Comparison of ENCODE assay signal across 22 cellular contexts in the genomic region with DNA sequence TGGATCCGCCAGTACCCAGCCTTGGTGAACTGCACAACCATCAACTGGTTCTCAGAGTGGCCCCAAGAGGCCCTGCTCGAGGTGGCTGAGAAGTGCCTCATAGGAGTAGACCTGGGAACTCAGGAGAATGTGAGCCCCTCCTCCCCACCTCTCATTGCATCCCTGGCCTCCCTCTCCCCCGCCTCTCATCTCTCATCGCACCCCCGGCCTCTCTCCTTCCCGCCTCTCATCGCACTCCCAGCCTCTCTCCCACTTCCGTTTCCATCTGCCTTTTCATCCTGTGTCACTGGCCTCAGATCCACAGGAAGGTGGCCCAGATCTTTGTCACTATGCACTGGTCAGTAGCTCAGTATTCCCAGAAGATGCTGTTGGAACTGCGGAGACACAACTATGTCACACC. TPM values are rescaled to one million over a fixed set of nuclear protein-coding genes. Genes with fewer than 3 reads are reported as not detected.
DNase-seq lines count a peak whose midpoint lies in the region; ATAC-seq and TF ChIP-seq lines count a peak whose summit lies in the region.
"Had no signal": no experiment of that assay in that cellular context is flagged by ENCODE, and none has a peak within 500 bp of the region (broad histone marks: within the 10 kb centered on the region; RNA-seq: fewer than 3 reads in every experiment).

No MANE protein-coding gene starts in this region.

- no peak for ATAC-seq in GM23338
- no peak for ATAC-seq in IMR-90 (ENCODE audit: low read depth)
- no peak for ATAC-seq in mucosa of descending colon
- ATAC-seq: GM12878, K562 had no signal

- dilution Hi-C loops in IMR-90 (cut with HindIII; ENCODE audit: low sequenced_read_pairs, unreplicated experiment), result no loop called here

- H3K4me1 ChIP-seq in GM23338 (ENCODE audit: insufficient read depth) (no peaks in the 10 kb centered on the region), IMR-90 (ENCODE audit: control insufficient read depth, insufficient read depth, low read length) (no peaks in the 10 kb centered on the region), mucosa of descending colon (ENCODE audit: low read depth) (peaks cover 4% of the 10 kb centered on the region)

- H3K4me3 ChIP-seq in GM23338, result no peak overlapping the region
- no peak overlapping the region for H3K4me3 ChIP-seq in IMR-90 (ENCODE audit: insufficient read depth, low read depth, low read length)
- H3K4me3 ChIP-seq in mucosa of descending colon, result no peak overlapping the region
- H3K4me3 ChIP-seq: BLaER1 treated with 17β-estradiol and CSF1 and Interleukin-3, amounts not matched to agents 10 nM and 100 nM; GM12878; K562 had no signal

- no peak overlapping the region for H2BK5ac ChIP-seq in IMR-90 (ENCODE audit: low read depth, low read length, poor library complexity, severe bottlenecking)

- H2BK15ac ChIP-seq in IMR-90 (ENCODE audit: low read depth, low read length), result no peak overlapping the region

- no peaks in the 10 kb centered on the region for H3K79me2 ChIP-seq in GM23338 (replicated peaks; ENCODE audit: insufficient read depth)

- peaks cover 14% of the 10 kb centered on the region for H3K27me3 Mint-ChIP-seq in GM23338 (ENCODE audit: insufficient read depth, low read depth, poor library complexity)
- H3K27me3 Mint-ChIP-seq in chondrocyte (ENCODE audit: low read depth), result peaks cover 20% of the 10 kb centered on the region
- peaks cover 6% of the 10 kb centered on the region for H3K27me3 Mint-ChIP-seq in activated CD4-positive, alpha-beta T cell treated with anti-CD3 and anti-CD28 coated beads, Interleukin-2, amount 10 ng/mL, durations not matched to agents 24 days and 14 days

- no peaks in the 10 kb centered on the region for H3K9me1 ChIP-seq in IMR-90 (ENCODE audit: insufficient read depth, low read length)

- H2AK5ac ChIP-seq in IMR-90 (ENCODE audit: low read depth, low read length), result no peak overlapping the region

- H3K9me3 Mint-ChIP-seq in GM23338 (peaks cover 6% of the 10 kb centered on the region; the same call in 1 of the 3 replicates), chondrocyte (ENCODE audit: low read depth) (no peaks in the 10 kb centered on the region)
- no peaks in the 10 kb centered on the region for H3K9me3 Mint-ChIP-seq in activated CD4-positive, alpha-beta T cell treated with anti-CD3 and anti-CD28 coated beads, Interleukin-2, amount 10 ng/mL, durations not matched to agents 24 days and 14 days

- DNase-seq in GM23338 (ENCODE audit: low spot score) (no peak), IMR-90 (no peak), chondrocyte (ENCODE audit: low spot score) (peak; percentile 58), left kidney (ENCODE audit: low read depth, low spot score) (peak; percentile 76), mucosa of descending colon (no peak), SW 1271 (lab: John Stamatoyannopoulos, UW) (no peak)
- DNase-seq in activated CD4-positive, alpha-beta T cell treated with anti-CD3 and anti-CD28 coated beads, Interleukin-2, amount 10 ng/mL, durations not matched to agents 24 days and 14 days, result no peak
- DNase-seq: CD4-positive, CD25-positive, alpha-beta regulatory T cell; CD8-positive, alpha-beta memory T cell; COR-L47; DMS 273 treated with DMSO at 0.1 percent for 48 hours; DMS53; DND-41; EL; GOT3; H9 had no signal

- no peak overlapping the region for H4K91ac ChIP-seq in IMR-90 (ENCODE audit: insufficient read depth, low read depth, low read length)

- H2AK9ac ChIP-seq in IMR-90 (replicated peaks; ENCODE audit: low read depth, low read length, poor library complexity), result no peak overlapping the region

- no TSS peak for BruUV-seq in IMR-90 (replicated peaks; lab: Mats Ljungman, UMichigan)

- H3K4me1 Mint-ChIP-seq in GM23338, result no peaks in the 10 kb centered on the region; the same call in 1 of the 3 replicates
- H3K4me1 Mint-ChIP-seq in chondrocyte (ENCODE audit: low read depth), result no peaks in the 10 kb centered on the region
- H3K4me1 Mint-ChIP-seq in activated CD4-positive, alpha-beta T cell treated with anti-CD3 and anti-CD28 coated beads, Interleukin-2, amount 10 ng/mL, durations not matched to agents 24 days and 14 days, result no peaks in the 10 kb centered on the region
- H3K4me1 Mint-ChIP-seq: B cell; CD8-positive, alpha-beta memory T cell had no signal

- WGBS in IMR-90 (ENCODE audit: extremely low coverage in 2 of 2, insufficient read length in 1 of 2), 2 experiments, result 38% methylated on average over 5 of the region's 9 CpGs; no CpG with 5 or more reads in 1 of the 2 experiments

- H3K36me3 ChIP-seq in GM23338 (ENCODE audit: insufficient read depth), result no peaks in the 10 kb centered on the region
- no peaks in the 10 kb centered on the region for H3K36me3 ChIP-seq in IMR-90 (ENCODE audit: control insufficient read depth, insufficient read depth, low read length)
- no peaks in the 10 kb centered on the region for H3K36me3 ChIP-seq in mucosa of descending colon (ENCODE audit: low read depth)
- H3K36me3 ChIP-seq: BLaER1 treated with 17β-estradiol and CSF1 and Interleukin-3, amounts not matched to agents 10 nM and 100 nM had no signal

- intact Hi-C loops in IMR-90 (cut with micrococcal nuclease), result no loop called here
- intact Hi-C loops in mucosa of descending colon (cut with DNase I, micrococcal nuclease), result no loop called here
- intact Hi-C loops in activated CD4-positive, alpha-beta T cell treated with anti-CD3 and anti-CD28 coated beads, Interleukin-2, amount 10 ng/mL, durations not matched to agents 24 days and 14 days (cut with micrococcal nuclease), result no loop called here

- H3K27ac ChIP-seq in GM23338 (ENCODE audit: low read depth) (no peak overlapping the region), IMR-90 (ENCODE audit: insufficient read depth, low read length) (no peak overlapping the region)
- H3K27ac ChIP-seq: BLaER1 treated with 17β-estradiol and CSF1 and Interleukin-3, amounts not matched to agents 10 nM and 100 nM had no signal

- in situ Hi-C loops in IMR-90 (cut with MboI; ENCODE audit: low sequenced_read_pairs), result no loop called here

- H3K56ac ChIP-seq in IMR-90 (ENCODE audit: extremely low read depth, insufficient read depth, low read length), result no peak overlapping the region

- TF ChIP-seq CTCF in GM23338 (conservative IDR thresholded peaks at IDR 0.05; ENCODE audit: low read depth in 2 of 2) (no peak), IMR-90 (conservative IDR thresholded peaks at IDR 0.05; ENCODE audit: low read depth, low read length) (no peak), chondrocyte (IDR thresholded peaks at IDR 0.05) (no peak), mucosa of descending colon (IDR thresholded peaks at IDR 0.05) (no peak)

- H3K4ac ChIP-seq in IMR-90 (ENCODE audit: low read depth, low read length), result no peak overlapping the region

- no peaks in the 10 kb centered on the region for H3F3A ChIP-seq in GM23338 (replicated peaks; ENCODE audit: low read depth)

- H4K5ac ChIP-seq in IMR-90 (ENCODE audit: low read depth, low read length), result no peak overlapping the region

- no peak overlapping the region for H3K4me3 Mint-ChIP-seq in GM23338
- no peak overlapping the region for H3K4me3 Mint-ChIP-seq in chondrocyte (ENCODE audit: unreplicated experiment)
- no peak overlapping the region for H3K4me3 Mint-ChIP-seq in activated CD4-positive, alpha-beta T cell treated with anti-CD3 and anti-CD28 coated beads, Interleukin-2, amount 10 ng/mL, durations not matched to agents 24 days and 14 days
- H3K4me3 Mint-ChIP-seq: B cell; CD4-positive, CD25-positive, alpha-beta regulatory T cell; CD8-positive, alpha-beta memory T cell; H9 had no signal

- no peak overlapping the region for H2BK120ac ChIP-seq in IMR-90 (ENCODE audit: low read depth, low read length)

- H3K79me1 ChIP-seq in IMR-90 (ENCODE audit: low read depth in 1 of 2, low read length in 2 of 2), result no peaks in the 10 kb centered on the region

- H3K4me2 ChIP-seq in GM23338 (no peak overlapping the region), IMR-90 (ENCODE audit: low read depth, low read length) (no peak overlapping the region)
- H3K4me2 ChIP-seq: BLaER1 treated with 17β-estradiol and CSF1 and Interleukin-3, amounts not matched to agents 10 nM and 100 nM had no signal

- no peaks in the 10 kb centered on the region for H3K9me2 ChIP-seq in GM23338 (ENCODE audit: insufficient read depth)

- H3K14ac ChIP-seq in IMR-90 (replicated peaks; ENCODE audit: low read depth, low read length), result no peak overlapping the region

- no peaks in the 10 kb centered on the region for H3K9me3 ChIP-seq in IMR-90 (ENCODE audit: control insufficient read depth, insufficient read depth, low read length)
- H3K9me3 ChIP-seq in mucosa of descending colon, result no peaks in the 10 kb centered on the region
- H3K9me3 ChIP-seq: BLaER1 treated with 17β-estradiol and CSF1 and Interleukin-3, amounts not matched to agents 10 nM and 100 nM had no signal

- H2BK20ac ChIP-seq in IMR-90 (ENCODE audit: low read depth, low read length), result no peak overlapping the region

- TF ChIP-seq RAD21 in IMR-90 (IDR thresholded peaks at IDR 0.05; ENCODE audit: low read length), result no peak

- H3K18ac ChIP-seq in IMR-90 (ENCODE audit: low read depth, low read length), result no peak overlapping the region

- H4K20me1 ChIP-seq in GM23338 (replicated peaks; ENCODE audit: insufficient read depth) (no peaks in the 10 kb centered on the region), IMR-90 (ENCODE audit: insufficient read depth, low read length) (no peaks in the 10 kb centered on the region; the same call in 1 of the 2 replicates)
- H4K20me1 ChIP-seq: BLaER1 treated with 17β-estradiol and CSF1 and Interleukin-3, amounts not matched to agents 10 nM and 100 nM had no signal

- POLR2A ChIA-PET in IMR-90 (lab: Charles Lee; ENCODE audit: unreplicated experiment), result no interaction called here

- H3K27ac Mint-ChIP-seq in GM23338 (no peak overlapping the region), chondrocyte (ENCODE audit: unreplicated experiment) (no peak overlapping the region)
- no peak overlapping the region for H3K27ac Mint-ChIP-seq in activated CD4-positive, alpha-beta T cell treated with anti-CD3 and anti-CD28 coated beads, Interleukin-2, amount 10 ng/mL, durations not matched to agents 24 days and 14 days
- H3K27ac Mint-ChIP-seq: B cell, H9 had no signal

- H3K23ac ChIP-seq in IMR-90 (ENCODE audit: low read depth, low read length), result no peak overlapping the region

- TF ChIP-seq POLR2A in IMR-90 (IDR thresholded peaks at IDR 0.05; ENCODE audit: low read depth, low read length), result no peak

- no peak overlapping the region for H4K8ac ChIP-seq in IMR-90 (ENCODE audit: low read depth in 2 of 2, low read length in 2 of 2)

- H3K27me3 ChIP-seq in GM23338 (ENCODE audit: insufficient read depth) (no peaks in the 10 kb centered on the region), IMR-90 (ENCODE audit: control insufficient read depth, insufficient read depth, low read length) (peaks cover 19% of the 10 kb centered on the region)
- H3K27me3 ChIP-seq: BLaER1 treated with 17β-estradiol and CSF1 and Interleukin-3, amounts not matched to agents 10 nM and 100 nM had no signal

- H2AFZ ChIP-seq in GM23338 (0 out of 2 replicates have a peak overlapping the region, but pooled peaks have one; percentile 23), IMR-90 (replicated peaks; ENCODE audit: low read length, poor library complexity) (peak overlapping the region; percentile 8)

- H3K36me3 Mint-ChIP-seq in GM23338 (ENCODE audit: low read depth) (no peaks in the 10 kb centered on the region; the same call in 2 of the 3 replicates), chondrocyte (ENCODE audit: low read depth) (no peaks in the 10 kb centered on the region)
- no peaks in the 10 kb centered on the region for H3K36me3 Mint-ChIP-seq in activated CD4-positive, alpha-beta T cell treated with anti-CD3 and anti-CD28 coated beads, Interleukin-2, amount 10 ng/mL, durations not matched to agents 24 days and 14 days (ENCODE audit: low read depth)
- H3K36me3 Mint-ChIP-seq: CD4-positive, CD25-positive, alpha-beta regulatory T cell had no signal

- CTCF ChIA-PET in IMR-90 (lab: Yijun Ruan, JAX), result no interaction called here

- H3K9ac ChIP-seq in IMR-90 (ENCODE audit: low read depth, low read length), result no peak overlapping the region
- H3K9ac ChIP-seq: BLaER1 treated with 17β-estradiol and CSF1 and Interleukin-3, amounts not matched to agents 10 nM and 100 nM had no signal

RNA-seq across cellular contexts. Expression of a gene that starts 32.4 kb away (rescaled TPM):
- total RNA-seq in GM23338 (2014; rRNA removed; shearing (Covaris generic)), result 1.4 and 1.8 TPM in 2 replicates
- 1.1 and 1.4 TPM in 2 replicates for polyA plus RNA-seq in GM23338 (2016; fragmentation: Nextera tagmentation; extraction: Ambion mirVana)
- 0.72 and 1.1 TPM in 2 replicates for total RNA-seq in IMR-90 (2012; rRNA removed)
- polyA plus RNA-seq in IMR-90 (2012; rRNA removed), result 3.5 and 4.5 TPM in 2 replicates
- polyA plus RNA-seq in IMR-90 (2012; cell fraction: cytosol; rRNA removed), result 2.7 and 3.6 TPM in 2 replicates
- 18.3 and 20.0 TPM in 2 replicates for polyA plus RNA-seq in IMR-90 (2012; cell fraction: nucleus; rRNA removed; ENCODE audit: low replicate concordance)
- total RNA-seq in chondrocyte, result 36.6 to 38.2 TPM (median 37.4 TPM) in 3 replicates
- total RNA-seq in mucosa of descending colon, result 10 to 100 TPM; 44.3 to 73.6 (median 54.6) TPM
- 121 and 128 TPM in 2 replicates for total RNA-seq in activated CD4-positive, alpha-beta T cell treated with anti-CD3 and anti-CD28 coated beads, Interleukin-2, amount 10 ng/mL, durations not matched to agents 24 days and 14 days

RNA-seq across cellular contexts. Expression of a gene that starts 53.3 kb away (rescaled TPM):
- total RNA-seq in GM23338 (2014; rRNA removed; shearing (Covaris generic)), result 0.97 TPM in 1 of 2 replicates, not detected in the other
- polyA plus RNA-seq in GM23338 (2016; fragmentation: Nextera tagmentation; extraction: Ambion mirVana) (0.43 and 0.58 TPM in 2 replicates), IMR-90 (2012; rRNA removed) (1.9 and 2.1 TPM in 2 replicates)
- total RNA-seq in IMR-90 (2012; rRNA removed) (not detected in 2 replicates), chondrocyte (1.6 to 1.9 TPM (median 1.8 TPM) in 3 replicates), mucosa of descending colon (1 to 10 TPM; 3.5 to 8.5 (median 6.9) TPM)
- 0.63 and 0.79 TPM in 2 replicates for polyA plus RNA-seq in IMR-90 (2012; cell fraction: cytosol; rRNA removed)
- 16.9 and 24.1 TPM in 2 replicates for polyA plus RNA-seq in IMR-90 (2012; cell fraction: nucleus; rRNA removed; ENCODE audit: low replicate concordance)
- total RNA-seq in activated CD4-positive, alpha-beta T cell treated with anti-CD3 and anti-CD28 coated beads, Interleukin-2, amount 10 ng/mL, durations not matched to agents 24 days and 14 days, result 6.1 and 7.1 TPM in 2 replicates
- total RNA-seq: A172, G401 had no signal
- polyA plus RNA-seq: CD4-positive, CD25-positive, alpha-beta regulatory T cell; CD8-positive, alpha-beta memory T cell had no signal

RNA-seq across cellular contexts. Expression of a gene that starts 55.8 kb away (rescaled TPM):
- 17.1 and 24.0 TPM in 2 replicates for total RNA-seq in GM23338 (2014; rRNA removed; shearing (Covaris generic))
- polyA plus RNA-seq in GM23338 (2016; fragmentation: Nextera tagmentation; extraction: Ambion mirVana) (74.8 and 78.5 TPM in 2 replicates), IMR-90 (2012; rRNA removed) (76.8 and 122 TPM in 2 replicates)
- total RNA-seq in IMR-90 (2012; rRNA removed) (40.7 and 62.2 TPM in 2 replicates), chondrocyte (52.9 to 94.6 TPM (median 57.5 TPM) in 3 replicates), mucosa of descending colon (10 to 100 TPM; 51.2 to 73.5 (median 58.2) TPM)
- 125 and 183 TPM in 2 replicates for polyA plus RNA-seq in IMR-90 (2012; cell fraction: cytosol; rRNA removed)
- polyA plus RNA-seq in IMR-90 (2012; cell fraction: nucleus; rRNA removed; ENCODE audit: low replicate concordance), result 34.7 and 54.0 TPM in 2 replicates
- total RNA-seq in activated CD4-positive, alpha-beta T cell treated with anti-CD3 and anti-CD28 coated beads, Interleukin-2, amount 10 ng/mL, durations not matched to agents 24 days and 14 days, result 45.2 and 47.5 TPM in 2 replicates

RNA-seq across cellular contexts. Expression of a gene that starts 56.2 kb away (rescaled TPM):
- total RNA-seq in GM23338 (2014; rRNA removed; shearing (Covaris generic)), result 5.6 and 8.4 TPM in 2 replicates
- polyA plus RNA-seq in GM23338 (2016; fragmentation: Nextera tagmentation; extraction: Ambion mirVana), result 2.7 and 3.5 TPM in 2 replicates
- 10.8 and 11.1 TPM in 2 replicates for total RNA-seq in IMR-90 (2012; rRNA removed)
- polyA plus RNA-seq in IMR-90 (2012; rRNA removed), result 7.0 and 8.8 TPM in 2 replicates
- 3.4 and 4.3 TPM in 2 replicates for polyA plus RNA-seq in IMR-90 (2012; cell fraction: cytosol; rRNA removed)
- polyA plus RNA-seq in IMR-90 (2012; cell fraction: nucleus; rRNA removed; ENCODE audit: low replicate concordance), result 9.7 and 19.2 TPM in 2 replicates
- total RNA-seq in chondrocyte, result 6.9 to 10.5 TPM (median 8.6 TPM) in 3 replicates
- 10 to 100 TPM; 11.5 to 17.0 (median 12.2) TPM for total RNA-seq in mucosa of descending colon
- 12.7 and 14.0 TPM in 2 replicates for total RNA-seq in activated CD4-positive, alpha-beta T cell treated with anti-CD3 and anti-CD28 coated beads, Interleukin-2, amount 10 ng/mL, durations not matched to agents 24 days and 14 days

Comparison
In these comparisons a context has a peak if more than half of its experiments do, and no peak if none do; other contexts are left out.
1. DNase-seq: peak in chondrocyte (single experiment) and left kidney (single experiment); none in GM23338 (single experiment), IMR-90 (single experiment), mucosa of descending colon (0 of 3), SW 1271 (0 of 2) and activated CD4-positive, alpha-beta T cell treated with anti-CD3 and anti-CD28 coated beads, Interleukin-2, amount 10 ng/mL, durations not matched to agents 24 days and 14 days (single experiment).
2. RNA of a gene that starts 32.4 kb away (total RNA-seq): 121 to 128 TPM in activated CD4-positive, alpha-beta T cell treated with anti-CD3 and anti-CD28 coated beads, Interleukin-2, amount 10 ng/mL, durations not matched to agents 24 days and 14 days, 44.3 to 73.6 TPM in mucosa of descending colon and 36.6 to 38.2 TPM in chondrocyte; 1.4 to 1.8 TPM in GM23338 and 0.72 to 1.1 TPM in IMR-90; every median in the first group is over 10 times any median in the second.